ENCODE assay signal across 2 cellular contexts in genomic region chr4:24527371-24527770, GRCh38.
TF ChIP-seq lines count a peak whose summit lies in the region.

No MANE protein-coding gene starts in this region.

TF ChIP-seq in WTC11, 78 proteins besides CTCF, POLR2A, EP300 and RAD21 (continued from another document):
- no peak for TF ChIP-seq ELF4 (CRISPR knock-in tag; IDR thresholded peaks at IDR 0.05; ENCODE audit: low read depth)
- TF ChIP-seq ZNF512 (CRISPR knock-in tag; IDR thresholded peaks at IDR 0.05; ENCODE audit: borderline replicate concordance), result no peak
- TF ChIP-seq USF1 (CRISPR knock-in tag; IDR thresholded peaks at IDR 0.05), result no peak
- TF ChIP-seq NFATC4 (CRISPR knock-in tag; IDR thresholded peaks at IDR 0.05), result no peak
- TF ChIP-seq PREB (CRISPR knock-in tag; IDR thresholded peaks at IDR 0.05; ENCODE audit: borderline replicate concordance), result no peak
- TF ChIP-seq ZNF121 (CRISPR knock-in tag; IDR thresholded peaks at IDR 0.05), result no peak
- no peak for TF ChIP-seq FOXP1 (CRISPR knock-in tag; IDR thresholded peaks at IDR 0.05; ENCODE audit: borderline replicate concordance)
- no peak for TF ChIP-seq CDX4 (CRISPR knock-in tag; IDR thresholded peaks at IDR 0.05; ENCODE audit: borderline replicate concordance)
- TF ChIP-seq SP1 (CRISPR knock-in tag; conservative IDR thresholded peaks at IDR 0.05), result no peak
- no peak for TF ChIP-seq ATF2 (CRISPR knock-in tag; IDR thresholded peaks at IDR 0.05; ENCODE audit: borderline replicate concordance, low read depth)
- no peak for TF ChIP-seq E2F5 (CRISPR knock-in tag; IDR thresholded peaks at IDR 0.05)
- no peak for TF ChIP-seq OVOL2 (CRISPR knock-in tag; IDR thresholded peaks at IDR 0.05; ENCODE audit: borderline replicate concordance)
- no peak for TF ChIP-seq ZNF263 (CRISPR knock-in tag; IDR thresholded peaks at IDR 0.05; ENCODE audit: low read depth)
- TF ChIP-seq RELA (CRISPR knock-in tag; IDR thresholded peaks at IDR 0.05; ENCODE audit: borderline replicate concordance), result no peak
- no peak for TF ChIP-seq ZNF671 (CRISPR knock-in tag; IDR thresholded peaks at IDR 0.05)
- no peak for TF ChIP-seq ZNF138 (CRISPR knock-in tag; conservative IDR thresholded peaks at IDR 0.05)

TF ChIP-seq in endothelial cell of umbilical vein, 7 proteins besides CTCF, POLR2A, EP300 and RAD21:
- TF ChIP-seq GATA2 (IDR thresholded peaks at IDR 0.05; ENCODE audit: insufficient read depth, insufficient read length, low read depth, low read length) (no peak), MYC (IDR thresholded peaks at IDR 0.05; ENCODE audit: low read depth, low read length) (no peak), FOS (IDR thresholded peaks at IDR 0.05; ENCODE audit: borderline replicate concordance, insufficient read depth, low read length) (no peak), POLR2AphosphoS5 (IDR thresholded peaks at IDR 0.05; ENCODE audit: insufficient read depth, low read depth, low read length) (no peak), EZH2 (IDR thresholded peaks at IDR 0.05; ENCODE audit: borderline replicate concordance, low read depth, low read length, severe bottlenecking) (no peak), MAX (IDR thresholded peaks at IDR 0.05; ENCODE audit: insufficient read depth, insufficient read length) (no peak), JUN (IDR thresholded peaks at IDR 0.05; ENCODE audit: borderline replicate concordance, insufficient read depth, insufficient read length, low read depth) (no peak)
